1 cellular context compared by ENCODE assay signal in genomic region chr2:119759451-119760236, GRCh38.
A peak's percentile ranks its signal among the peaks of the same experiment; 100 is the strongest.
TF ChIP-seq lines count a peak whose summit lies in the region.

PTPN4 (plus strand) TSS chr2:119759922; CDS start chr2:119809854, 49,932 bp downstream.

TF ChIP-seq in K562, 482 proteins besides CTCF, POLR2A, EP300 and RAD21 (continued from another document and continues in another):
- TF ChIP-seq VEZF1 (CRISPR knock-in tag; IDR thresholded peaks at IDR 0.05) (peak; percentile 99), MEF2D (tag; conservative IDR thresholded peaks at IDR 0.05; ENCODE audit: low read depth) (no peak), RBM22 (IDR thresholded peaks at IDR 0.05; ENCODE audit: low read depth, low read length, poor library complexity, severe bottlenecking) (peak; percentile 67), SMC3 (conservative IDR thresholded peaks at IDR 0.05; ENCODE audit: insufficient read depth, low read depth, low read length) (no peak), XRCC4 (IDR thresholded peaks at IDR 0.05; ENCODE audit: extremely low read depth, insufficient read depth, insufficient read length) (no peak), CHD7 (IDR thresholded peaks at IDR 0.05; ENCODE audit: low read depth, low read length) (no peak), TAF1 (IDR thresholded peaks at IDR 0.05; ENCODE audit: control insufficient read depth, extremely low read depth, insufficient read depth, low read length, severe bottlenecking) (peak; percentile 67), CUX1 (CRISPR knock-in tag; IDR thresholded peaks at IDR 0.05) (no peak), CLOCK (CRISPR knock-in tag; IDR thresholded peaks at IDR 0.05; ENCODE audit: borderline replicate concordance) (no peak), NELFE (IDR thresholded peaks at IDR 0.05; ENCODE audit: insufficient read depth, insufficient read length) (no peak), ZFP30 (CRISPR knock-in tag; IDR thresholded peaks at IDR 0.05; ENCODE audit: borderline replicate concordance) (no peak), FOXM1 (IDR thresholded peaks at IDR 0.05; ENCODE audit: low read depth) (0 out of 2 replicates have a peak, but pooled peaks have one; percentile 11), FOXM1 (CRISPR knock-in tag; IDR thresholded peaks at IDR 0.05; ENCODE audit: low read depth) (peak; percentile 83; the same call in 1 of the 2 replicates), HSF4 (CRISPR knock-in tag; IDR thresholded peaks at IDR 0.05; ENCODE audit: borderline replicate concordance) (no peak), ARID4B (CRISPR knock-in tag; IDR thresholded peaks at IDR 0.05) (peak; percentile 81; the same call in 1 of the 2 replicates), PKNOX1 (IDR thresholded peaks at IDR 0.05) (peak; percentile 78), RCOR1 (IDR thresholded peaks at IDR 0.05; ENCODE audit: borderline replicate concordance in 1 of 2, low read depth in 2 of 2, low read length in 2 of 2) (peak; percentile 23 to 86; a peak in 2 of 4 replicates), SLC30A9 (CRISPR knock-in tag; IDR thresholded peaks at IDR 0.05) (no peak), TEAD1 (CRISPR knock-in tag; IDR thresholded peaks at IDR 0.05) (no peak), SREBF2 (CRISPR knock-in tag; IDR thresholded peaks at IDR 0.05) (no peak), FIP1L1 (IDR thresholded peaks at IDR 0.05; ENCODE audit: low read depth, low read length, poor library complexity, severe bottlenecking) (peak; percentile 82), SRSF1 (IDR thresholded peaks at IDR 0.05; ENCODE audit: low read depth, low read length) (no peak), PTRF (tag; IDR thresholded peaks at IDR 0.05) (no peak)
